ENCODE assay signal across 19 cellular contexts in the genomic region with DNA sequence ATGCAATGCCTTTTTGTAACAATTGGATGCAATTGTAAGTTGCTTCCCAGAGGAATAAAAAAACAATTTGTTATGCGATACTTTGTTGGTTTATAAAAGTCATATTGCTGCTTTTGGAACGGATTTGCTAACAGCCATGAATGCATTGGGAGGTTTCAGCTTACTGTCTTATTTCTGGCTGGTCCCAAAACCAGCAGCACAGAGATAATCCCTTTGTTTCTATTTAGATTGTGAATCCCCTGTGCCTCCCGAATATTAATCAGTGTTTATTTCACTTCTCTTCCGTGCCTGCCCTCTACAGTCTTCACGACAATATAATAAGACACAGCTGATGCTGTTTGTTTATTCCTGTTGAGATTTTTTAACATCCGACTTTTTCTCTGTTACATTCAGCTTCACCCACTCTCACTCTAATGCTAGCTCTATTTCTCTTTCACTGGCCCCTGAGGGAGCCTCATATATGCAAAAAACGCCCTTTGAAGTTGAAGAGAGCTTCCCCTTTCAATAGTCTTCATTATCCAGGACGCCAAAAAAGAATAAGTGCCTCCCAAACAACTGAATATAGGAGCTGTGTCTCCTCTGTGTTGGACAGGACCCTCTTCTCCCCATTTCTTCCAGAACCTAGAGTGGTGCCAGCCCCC.
DNase-seq lines count a peak whose midpoint lies in the region; ATAC-seq and TF ChIP-seq lines count a peak whose summit lies in the region.
"Had no signal": no experiment of that assay in that cellular context is flagged by ENCODE, and none has a peak within 500 bp of the region (broad histone marks: within the 10 kb centered on the region; RNA-seq: fewer than 3 reads in every experiment).

No MANE protein-coding gene starts in this region.

- DNase-seq in NAMALWA (ENCODE audit: low spot score): peak; percentile 1
- no peak for DNase-seq in chondrocyte (ENCODE audit: low spot score)
- no peak for DNase-seq in mesothelial cell of epicardium (ENCODE audit: low spot score in 2 of 2, unreplicated experiment in 2 of 2)
- DNase-seq in NCI-H1048 (lab: John Stamatoyannopoulos, UW): no peak
- DNase-seq in C1 segment of cervical spinal cord (lab: John Stamatoyannopoulos, UW): no peak
- no peak for DNase-seq in Calu3
- DNase-seq: activated CD4-positive, alpha-beta memory T cell treated with anti-CD3 and anti-CD28 coated beads, Interleukin-2, amount 10 ng/mL, durations not matched to agents 7 days and 5 days; activated T-cell treated with anti-CD3 and anti-CD28 coated beads, Interleukin-2, amount 50 U/mL, for 4 hours; effector memory CD4-positive, alpha-beta T cell; GF-D8; left cardiac atrium; NCI-H1694; NCI-H524 treated with DMSO at 0.1 percent for 48 hours; psoas muscle; stomach had no signal

- no peak for ATAC-seq in GM19035 (IDR thresholded peaks at IDR 0.05; ENCODE audit: unreplicated experiment)
- ATAC-seq: activated T-cell treated with anti-CD3 and anti-CD28 coated beads, Interleukin-2, amount 50 U/mL, for 4 hours; left cardiac atrium; psoas muscle had no signal

- H3K4me3 Mint-ChIP-seq in chondrocyte (ENCODE audit: unreplicated experiment) (no peak overlapping the region), mesothelial cell of epicardium (no peak overlapping the region), Calu3 (ENCODE audit: low read depth, unreplicated experiment) (no peak overlapping the region)
- H3K4me3 Mint-ChIP-seq: activated CD4-positive, alpha-beta memory T cell treated with anti-CD3 and anti-CD28 coated beads, Interleukin-2, amount 10 ng/mL, durations not matched to agents 7 days and 5 days; activated naive CD8-positive, alpha-beta T cell; activated T-cell treated with anti-CD3 and anti-CD28 coated beads, Interleukin-2, amount 50 U/mL, for 4 hours had no signal

- H3K4me1 Mint-ChIP-seq in chondrocyte (ENCODE audit: low read depth): peaks cover 6% of the 10 kb centered on the region
- H3K4me1 Mint-ChIP-seq in mesothelial cell of epicardium: peaks cover 14% of the 10 kb centered on the region
- H3K4me1 Mint-ChIP-seq in Calu3 (ENCODE audit: low read depth, unreplicated experiment): no peaks in the 10 kb centered on the region
- H3K4me1 Mint-ChIP-seq: activated CD4-positive, alpha-beta memory T cell treated with anti-CD3 and anti-CD28 coated beads, Interleukin-2, amount 10 ng/mL, durations not matched to agents 7 days and 5 days had no signal

- no TSS peak for BruUV-seq in Calu3 (replicated peaks; lab: Mats Ljungman, UMichigan)

- H3K36me3 ChIP-seq in ACC112 (ENCODE audit: insufficient read depth, low read length): no peaks in the 10 kb centered on the region
- H3K36me3 ChIP-seq: HAP-1, stomach had no signal

- intact Hi-C loops in Calu3 (cut with micrococcal nuclease; ENCODE audit: unreplicated experiment): no loop called here

- H3K27ac Mint-ChIP-seq in chondrocyte (ENCODE audit: unreplicated experiment) (no peak overlapping the region), mesothelial cell of epicardium (peak overlapping the region; percentile 1), Calu3 (ENCODE audit: unreplicated experiment) (no peak overlapping the region)
- H3K27ac Mint-ChIP-seq: activated CD4-positive, alpha-beta memory T cell treated with anti-CD3 and anti-CD28 coated beads, Interleukin-2, amount 10 ng/mL, durations not matched to agents 7 days and 5 days; activated naive CD8-positive, alpha-beta T cell had no signal

- H3K36me3 Mint-ChIP-seq in chondrocyte (ENCODE audit: low read depth) (no peaks in the 10 kb centered on the region), mesothelial cell of epicardium (no peaks in the 10 kb centered on the region), Calu3 (ENCODE audit: insufficient read depth, unreplicated experiment) (no peaks in the 10 kb centered on the region)
- H3K36me3 Mint-ChIP-seq: activated naive CD8-positive, alpha-beta T cell had no signal

- peak overlapping the region; percentile 5; the same call in 1 of the 2 replicates for H3K4me3 ChIP-seq in ACC112 (ENCODE audit: low read depth, low read length)
- H3K4me3 ChIP-seq: HAP-1, psoas muscle, stomach had no signal

- peaks cover 5% of the 10 kb centered on the region for H3K27me3 Mint-ChIP-seq in chondrocyte (ENCODE audit: low read depth)
- H3K27me3 Mint-ChIP-seq in mesothelial cell of epicardium (ENCODE audit: low read depth): no peaks in the 10 kb centered on the region
- H3K27me3 Mint-ChIP-seq in Calu3 (ENCODE audit: unreplicated experiment): no peaks in the 10 kb centered on the region
- H3K27me3 Mint-ChIP-seq: activated CD4-positive, alpha-beta memory T cell treated with anti-CD3 and anti-CD28 coated beads, Interleukin-2, amount 10 ng/mL, durations not matched to agents 7 days and 5 days; activated naive CD8-positive, alpha-beta T cell had no signal

- no peak overlapping the region for H2AFZ ChIP-seq in ACC112 (ENCODE audit: low read length, unreplicated experiment)

- H3K27ac ChIP-seq in ACC112 (ENCODE audit: low read depth, low read length): no peak overlapping the region
- H3K27ac ChIP-seq: psoas muscle, stomach had no signal

- H3K27me3 ChIP-seq in ACC112 (ENCODE audit: insufficient read depth, low read length): peaks cover 24% of the 10 kb centered on the region
- H3K27me3 ChIP-seq: stomach had no signal

- CTCF ChIA-PET in Calu3 (lab: Charles Lee): no interaction called here

- no peaks in the 10 kb centered on the region for H3K79me2 ChIP-seq in ACC112 (ENCODE audit: control insufficient read depth, insufficient read depth, low read length, unreplicated experiment)

- no peaks in the 10 kb centered on the region for H3K4me1 ChIP-seq in ACC112 (ENCODE audit: control insufficient read depth, insufficient read depth, low read length, unreplicated experiment)
- H3K4me1 ChIP-seq: HAP-1, psoas muscle, stomach had no signal

- no peaks in the 10 kb centered on the region for H3K9me3 Mint-ChIP-seq in chondrocyte (ENCODE audit: low read depth)
- no peaks in the 10 kb centered on the region for H3K9me3 Mint-ChIP-seq in mesothelial cell of epicardium
- peaks cover 2% of the 10 kb centered on the region for H3K9me3 Mint-ChIP-seq in Calu3 (ENCODE audit: low read depth, unreplicated experiment)

- TF ChIP-seq CTCF in chondrocyte (IDR thresholded peaks at IDR 0.05): peak; percentile 32
- TF ChIP-seq CTCF in mesothelial cell of epicardium (IDR thresholded peaks at IDR 0.05; ENCODE audit: unreplicated experiment): no peak
- no peak for TF ChIP-seq CTCF in Calu3 (IDR thresholded peaks at IDR 0.05; ENCODE audit: unreplicated experiment)
